In the genomic region with DNA sequence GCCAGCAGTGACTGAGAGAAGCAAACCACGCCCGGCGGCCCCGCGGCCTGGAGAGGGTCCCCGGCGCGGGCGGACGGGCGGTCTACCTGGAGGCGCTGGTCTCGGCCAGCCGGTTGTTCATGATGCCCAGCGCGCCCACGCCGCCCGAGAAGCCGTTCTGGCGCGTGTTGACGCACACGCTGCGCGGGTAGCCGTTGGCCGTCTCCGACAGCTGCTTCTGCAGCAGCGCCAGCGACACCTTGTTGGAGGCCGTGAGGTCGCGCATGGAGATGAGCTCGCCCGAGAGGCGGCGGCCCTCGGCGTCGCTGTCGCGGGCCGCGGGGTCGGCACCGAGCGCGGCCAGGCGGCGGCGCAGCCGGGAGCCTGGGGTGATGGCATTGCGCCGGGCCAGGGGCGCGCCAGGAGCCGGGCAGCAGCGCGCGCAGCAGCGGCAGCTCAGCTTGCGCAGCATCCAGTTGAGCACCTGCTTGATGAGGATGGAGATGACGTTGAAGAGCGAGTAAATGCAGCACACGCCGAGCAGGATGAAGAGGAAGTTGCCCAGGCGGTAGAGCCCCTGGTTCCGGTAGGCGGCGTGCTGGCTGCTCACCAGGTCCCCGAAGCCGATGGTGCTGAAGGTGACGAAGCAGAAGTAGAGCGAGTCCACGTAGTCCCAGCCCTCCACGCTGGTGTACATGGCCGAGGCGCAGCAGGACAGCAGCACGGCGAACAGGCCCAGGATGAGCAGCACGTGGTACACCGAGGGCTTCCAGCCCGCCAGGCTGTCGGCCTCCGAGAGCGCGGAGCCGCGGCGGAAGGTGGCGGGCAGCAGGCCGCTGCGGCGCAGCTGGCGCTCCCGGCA, we compare ENCODE assay signal across 8 cellular contexts. TPM values are rescaled to one million over a fixed set of nuclear protein-coding genes. Genes with fewer than 3 reads are reported as not detected.
DNase-seq lines count a peak whose midpoint lies in the region; ATAC-seq and TF ChIP-seq lines count a peak whose summit lies in the region.

No MANE protein-coding gene starts in this region.

- no peaks in the 10 kb centered on the region for H3K9me2 ChIP-seq in Loucy (replicated peaks; ENCODE audit: low read depth, low read length)

- H3K4me2 ChIP-seq in Loucy (ENCODE audit: low read depth, low read length, poor library complexity, severe bottlenecking) = peak overlapping the region; percentile 55

- H3K4me1 ChIP-seq in Loucy (ENCODE audit: insufficient read depth, low read length, poor library complexity, severe bottlenecking) = peaks cover 44% of the 10 kb centered on the region
- H3K4me1 ChIP-seq in heart left ventricle = peaks cover 0 to 15% (median 4%) of the 10 kb centered on the region in 12 donors
- peaks cover 5 to 8% (median 6%) of the 10 kb centered on the region in 3 donors for H3K4me1 ChIP-seq in skeletal muscle tissue (ENCODE audit: control insufficient read depth in 3 of 3, insufficient read depth in 3 of 3, low read length in 3 of 3)

- H3K27me3 ChIP-seq in Loucy (ENCODE audit: insufficient read depth, low read length, poor library complexity, severe bottlenecking) (no peaks in the 10 kb centered on the region), heart left ventricle (peaks cover 0 to 13% (median 3%) of the 10 kb centered on the region in 9 donors), skeletal muscle tissue (ENCODE audit: control insufficient read depth in 3 of 3, insufficient read depth in 3 of 3, low read length in 3 of 3) (peaks cover 7 to 16% (median 15%) of the 10 kb centered on the region in 3 donors)

- no peak for TF ChIP-seq POLR2A in heart left ventricle (IDR thresholded peaks at IDR 0.05)

- H3F3A ChIP-seq in Loucy (ENCODE audit: low read depth) = no peaks in the 10 kb centered on the region

- peaks cover 5% of the 10 kb centered on the region in 2 donors for H3K36me3 Mint-ChIP-seq in activated naive CD4-positive, alpha-beta T cell treated with anti-CD3 and anti-CD28 coated beads, Interleukin-2, amount 50 U/mL, for 72 hours

- H3K27ac ChIP-seq in SK-N-MC (no peak overlapping the region), heart left ventricle (peak overlapping the region in 1 of 12 donors; percentile 67), skeletal muscle tissue (ENCODE audit: low read depth, low read length) (no peak overlapping the region)

- H2AFZ ChIP-seq in Loucy (ENCODE audit: low read length) = no peak overlapping the region

- TF ChIP-seq CTCF in Loucy (conservative IDR thresholded peaks at IDR 0.05; ENCODE audit: low read length) = no peak
- TF ChIP-seq CTCF in heart left ventricle (IDR thresholded peaks at IDR 0.05) = peak in 4 of 12 donors; percentile 22 to 42 (median 30)

- H3K4me3 ChIP-seq in Loucy (ENCODE audit: low read length, poor library complexity, severe bottlenecking) = peak overlapping the region; percentile 61
- peak overlapping the region; percentile 61 for H3K4me3 ChIP-seq in SK-N-MC
- H3K4me3 ChIP-seq in heart left ventricle = peak overlapping the region; percentile 7 to 64 (median 44)
- peak overlapping the region; percentile 54 to 73 (median 69) for H3K4me3 ChIP-seq in skeletal muscle tissue (ENCODE audit: low read length in 3 of 3)

- H3K9me3 Mint-ChIP-seq in activated naive CD4-positive, alpha-beta T cell treated with anti-CD3 and anti-CD28 coated beads, Interleukin-2, amount 50 U/mL, for 72 hours = no peaks in the 10 kb centered on the region

- H3K36me3 ChIP-seq in Loucy (ENCODE audit: insufficient read depth, low read length) (no peaks in the 10 kb centered on the region), SK-N-MC (ENCODE audit: insufficient read depth, low read length) (no peaks in the 10 kb centered on the region), heart left ventricle (no peaks in the 10 kb centered on the region), skeletal muscle tissue (ENCODE audit: control insufficient read depth in 3 of 3, insufficient read depth in 3 of 3, low read length in 3 of 3) (no peaks in the 10 kb centered on the region)

- H3K27ac Mint-ChIP-seq in activated naive CD4-positive, alpha-beta T cell treated with anti-CD3 and anti-CD28 coated beads, Interleukin-2, amount 50 U/mL, for 72 hours = peak overlapping the region; percentile 83 to 90

- H3K9me3 ChIP-seq in Loucy (ENCODE audit: insufficient read depth, low read depth, low read length) (no peaks in the 10 kb centered on the region), SK-N-MC (ENCODE audit: low read depth, low read length) (no peaks in the 10 kb centered on the region), heart left ventricle (no peaks in the 10 kb centered on the region), skeletal muscle tissue (ENCODE audit: control insufficient read depth in 3 of 3, low read length in 3 of 3) (no peaks in the 10 kb centered on the region)

- intact Hi-C loops in heart left ventricle (cut with DNase I) = loop anchor here in 1 of 10 donors (10.0 kb wide), 1 partner anchor 244 kb away; no protein-coding TSS in a partner anchor

- ATAC-seq in GM21737 (IDR thresholded peaks at IDR 0.05; ENCODE audit: unreplicated experiment) (peak; percentile 76), heart left ventricle (peak; percentile 47 to 81 (median 72))
- peak; percentile 91 to 92 for ATAC-seq in activated naive CD4-positive, alpha-beta T cell treated with anti-CD3 and anti-CD28 coated beads, Interleukin-2, amount 50 U/mL, for 72 hours

- H4K20me1 ChIP-seq in Loucy (ENCODE audit: insufficient read depth, low read length, poor library complexity, severe bottlenecking) = no peaks in the 10 kb centered on the region

- 2 to 4% (median 4%) methylated on average over 29 to 97 of the region's 97 CpGs for WGBS in heart left ventricle, 4 donors

- no peaks in the 10 kb centered on the region for H3K79me2 ChIP-seq in Loucy (ENCODE audit: insufficient read depth, low read length)

- H3K9ac ChIP-seq in Loucy (ENCODE audit: low read depth, low read length, poor library complexity, severe bottlenecking) (peak overlapping the region; percentile 68), SK-N-MC (ENCODE audit: insufficient read length) (no peak overlapping the region), skeletal muscle tissue (ENCODE audit: low read depth in 1 of 3, low read length in 3 of 3) (peak overlapping the region in 1 of 3 donors; percentile 25)

- DNase-seq in EH (ENCODE audit: low read depth) (peak; percentile 62), SK-N-MC (ENCODE audit: low read depth, low spot score) (no peak), heart left ventricle (peak; percentile 24 to 75 (median 51))
- DNase-seq in activated naive CD4-positive, alpha-beta T cell treated with anti-CD3 and anti-CD28 coated beads, Interleukin-2, amount 50 U/mL, for 72 hours (ENCODE audit: low spot score in 2 of 2) = peak; percentile 69 to 78
- no peak for DNase-seq in NK-92 treated with Interleukin-12 subunit alpha and Interleukin-12 subunit beta, amount 100 ng/mL, for 24 hours (lab: John Stamatoyannopoulos, UW)

RNA-seq across cellular contexts. Expression of a gene that starts 49.7 kb away (rescaled TPM):
- under 1 TPM; 0.16 to 0.31 TPM for total RNA-seq in activated naive CD4-positive, alpha-beta T cell treated with anti-CD3 and anti-CD28 coated beads, Interleukin-2, amount 50 U/mL, for 72 hours
- total RNA-seq in heart left ventricle (1 to 10 TPM in 1 of 9 donors, under 1 TPM in 4, not detected in 4; 0.07 to 1.0 (median 0.16) TPM), skeletal muscle tissue (not detected)
- under 1 TPM; 0.01 to 0.04 TPM for polyA plus RNA-seq in heart left ventricle

Comparison
In these comparisons a context has a peak if more than half of its experiments do, and no peak if none do; other contexts are left out.
1. DNase-seq: peak in EH (single experiment), activated naive CD4-positive, alpha-beta T cell treated with anti-CD3 and anti-CD28 coated beads, Interleukin-2, amount 50 U/mL, for 72 hours (2 of 2) and heart left ventricle (5 of 5); none in SK-N-MC (single experiment) and NK-92 treated with Interleukin-12 subunit alpha and Interleukin-12 subunit beta, amount 100 ng/mL, for 24 hours (single experiment).
2. Peak in every context shown above with its lines, with median percentiles within 50 percentile points of each other: ATAC-seq and H3K4me3 ChIP-seq.